In the genomic region with DNA sequence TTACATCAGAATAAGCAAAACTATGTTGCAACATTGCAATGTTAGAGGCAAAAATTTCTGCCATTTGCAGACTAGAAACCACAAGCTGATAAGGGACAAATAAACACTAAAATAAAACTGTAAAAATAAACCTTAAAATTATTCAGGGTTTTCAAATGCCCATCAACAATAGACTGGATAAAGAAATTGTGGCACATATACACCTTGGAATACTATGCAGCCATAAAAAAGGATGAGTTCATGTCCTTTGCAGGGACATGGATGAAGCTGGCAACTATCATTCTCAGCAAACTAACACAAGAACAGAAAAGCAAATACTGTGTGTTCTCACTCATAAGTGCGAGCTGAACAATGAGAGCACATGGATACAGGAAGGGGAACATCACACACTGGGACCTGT, we compare ENCODE assay signal across 31 cellular contexts.
"Had no signal": no experiment of that assay in that cellular context is flagged by ENCODE, and none has a peak within 500 bp of the region (broad histone marks: within the 10 kb centered on the region; RNA-seq: fewer than 3 reads in every experiment).

No MANE protein-coding gene starts in this region.

- H3K4me1 ChIP-seq: ascending aorta had no signal

- DNase-seq: activated CD4-positive, alpha-beta memory T cell treated with anti-CD3 and anti-CD28 coated beads, Interleukin-2, amount 10 ng/mL, durations not matched to agents 7 days and 5 days; activated CD4-positive, alpha-beta T cell treated with anti-CD3 and anti-CD28 coated beads for 1 hour; activated CD4-positive, alpha-beta T cell treated with anti-CD3 and anti-CD28 coated beads for 36 hours; activated CD4-positive, alpha-beta T cell treated with anti-CD3 and anti-CD28 coated beads for 48 hours; activated CD4-positive, alpha-beta T cell treated with anti-CD3 and anti-CD28 coated beads, Interleukin-2, amount 10 ng/mL, durations not matched to agents 7 days and 5 days; activated CD4-positive, alpha-beta T cell treated with anti-CD3 and anti-CD28 coated beads, Interleukin-2, amount 50 U/mL, for 48 hours; activated CD4-positive, CD25-positive, alpha-beta regulatory T cell; activated CD8-positive, alpha-beta memory T cell treated with anti-CD3 and anti-CD28 coated beads for 24 hours; activated CD8-positive, alpha-beta memory T cell treated with anti-CD3 and anti-CD28 coated beads, Interleukin-2, amount 10 ng/mL, durations not matched to agents 7 days and 5 days; activated CD8-positive, alpha-beta memory T cell treated with anti-CD3 and anti-CD28 coated beads, Interleukin-2, amount 50 U/mL, for 48 hours; activated CD8-positive, alpha-beta T cell treated with anti-CD3 and anti-CD28 coated beads, Interleukin-2, amount 10 ng/mL, durations not matched to agents 7 days and 5 days; activated effector memory CD4-positive, alpha-beta T cell treated with Interleukin-2 at 50 U/mL for 16 hours; activated gamma-delta T cell; activated naive CD4-positive, alpha-beta T cell treated with anti-CD3 and anti-CD28 coated beads, Interleukin-2, amount 10 ng/mL, durations not matched to agents 7 days and 5 days; activated naive CD4-positive, alpha-beta T cell treated with Interleukin-2 at 50 U/mL for 16 hours; activated naive CD8-positive, alpha-beta T cell treated with anti-CD3 and anti-CD28 coated beads, Interleukin-2, amount 10 ng/mL, durations not matched to agents 7 days and 5 days; activated naive CD8-positive, alpha-beta T cell treated with anti-CD3 and anti-CD28 coated beads, Interleukin-2, amount 50 U/mL, for 24 hours; activated T-cell treated with anti-CD3 and anti-CD28 coated beads, Interleukin-2, amount 50 U/mL, for 24 hours; activated T-cell treated with anti-CD3 and anti-CD28 coated beads, Interleukin-2, amount 50 U/mL, for 48 hours; amygdala; anterior cingulate cortex; caudate nucleus; cerebellar nuclear complex; T-helper 17 cell; WERI-Rb-1 had no signal

- H3K27me3 ChIP-seq: ascending aorta, cardiac muscle cell had no signal

- H3K4me3 ChIP-seq: ascending aorta, cardiac muscle cell had no signal

- H3K27ac ChIP-seq: ascending aorta, cardiac muscle cell, WERI-Rb-1 had no signal

- ATAC-seq: activated CD4-positive, alpha-beta T cell treated with anti-CD3 and anti-CD28 coated beads for 36 hours; activated CD4-positive, CD25-positive, alpha-beta regulatory T cell treated with anti-CD3 and anti-CD28 coated beads, Interleukin-2, amount 50 U/mL, for 24 hours; activated CD8-positive, alpha-beta memory T cell treated with anti-CD3 and anti-CD28 coated beads, Interleukin-2, amount 10 ng/mL, durations not matched to agents 7 days and 5 days; activated CD8-positive, alpha-beta T cell treated with anti-CD3 and anti-CD28 coated beads, Interleukin-2, amount 10 ng/mL, durations not matched to agents 7 days and 5 days; activated naive CD8-positive, alpha-beta T cell treated with anti-CD3 and anti-CD28 coated beads, Interleukin-2, amount 50 U/mL, for 24 hours; T-helper 17 cell; WTC11 had no signal

- H3K9me3 ChIP-seq: ascending aorta had no signal

- H3K36me3 ChIP-seq: ascending aorta, cardiac muscle cell, WERI-Rb-1 had no signal

- FAIRE-seq: bronchial epithelial cell, TTC549 had no signal
